1 cellular context compared by ENCODE assay signal in the genomic region with DNA sequence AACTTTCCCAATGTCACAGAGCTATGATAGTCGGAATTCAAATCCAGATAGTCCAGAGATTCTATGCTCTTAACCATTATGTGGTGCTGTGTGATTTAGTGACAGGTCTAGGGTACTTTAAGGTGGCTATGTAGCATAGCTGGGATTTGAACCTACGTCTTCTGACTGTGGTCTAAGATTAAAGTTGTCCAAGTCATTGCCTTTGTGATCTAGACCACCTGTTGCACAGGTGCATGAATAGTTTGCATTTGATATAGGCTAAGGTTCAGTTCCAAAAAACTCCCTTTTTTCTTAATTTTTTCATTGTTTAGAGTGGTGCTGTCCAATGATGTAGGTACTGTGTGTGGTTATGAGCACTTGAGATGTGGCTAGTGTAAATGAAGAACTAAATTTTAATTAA.
TF ChIP-seq lines count a peak whose summit lies in the region.

No MANE protein-coding gene starts in this region.

TF ChIP-seq in neural cell, 6 proteins besides CTCF, POLR2A, EP300 and RAD21 (continued from another document):
- TF ChIP-seq MXI1 (conservative IDR thresholded peaks at IDR 0.05; ENCODE audit: poor library complexity, severe bottlenecking) = no peak
- TF ChIP-seq, protein P1, sequence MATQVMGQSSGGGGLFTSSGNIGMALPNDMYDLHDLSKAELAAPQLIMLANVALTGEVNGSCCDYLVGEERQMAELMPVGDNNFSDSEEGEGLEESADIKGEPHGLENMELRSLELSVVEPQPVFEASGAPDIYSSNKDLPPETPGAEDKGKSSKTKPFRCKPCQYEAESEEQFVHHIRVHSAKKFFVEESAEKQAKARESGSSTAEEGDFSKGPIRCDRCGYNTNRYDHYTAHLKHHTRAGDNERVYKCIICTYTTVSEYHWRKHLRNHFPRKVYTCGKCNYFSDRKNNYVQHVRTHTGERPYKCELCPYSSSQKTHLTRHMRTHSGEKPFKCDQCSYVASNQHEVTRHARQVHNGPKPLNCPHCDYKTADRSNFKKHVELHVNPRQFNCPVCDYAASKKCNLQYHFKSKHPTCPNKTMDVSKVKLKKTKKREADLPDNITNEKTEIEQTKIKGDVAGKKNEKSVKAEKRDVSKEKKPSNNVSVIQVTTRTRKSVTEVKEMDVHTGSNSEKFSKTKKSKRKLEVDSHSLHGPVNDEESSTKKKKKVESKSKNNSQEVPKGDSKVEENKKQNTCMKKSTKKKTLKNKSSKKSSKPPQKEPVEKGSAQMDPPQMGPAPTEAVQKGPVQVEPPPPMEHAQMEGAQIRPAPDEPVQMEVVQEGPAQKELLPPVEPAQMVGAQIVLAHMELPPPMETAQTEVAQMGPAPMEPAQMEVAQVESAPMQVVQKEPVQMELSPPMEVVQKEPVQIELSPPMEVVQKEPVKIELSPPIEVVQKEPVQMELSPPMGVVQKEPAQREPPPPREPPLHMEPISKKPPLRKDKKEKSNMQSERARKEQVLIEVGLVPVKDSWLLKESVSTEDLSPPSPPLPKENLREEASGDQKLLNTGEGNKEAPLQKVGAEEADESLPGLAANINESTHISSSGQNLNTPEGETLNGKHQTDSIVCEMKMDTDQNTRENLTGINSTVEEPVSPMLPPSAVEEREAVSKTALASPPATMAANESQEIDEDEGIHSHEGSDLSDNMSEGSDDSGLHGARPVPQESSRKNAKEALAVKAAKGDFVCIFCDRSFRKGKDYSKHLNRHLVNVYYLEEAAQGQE (IDR thresholded peaks at IDR 0.05; ENCODE audit: borderline replicate concordance) = no peak
